In the genomic region with DNA sequence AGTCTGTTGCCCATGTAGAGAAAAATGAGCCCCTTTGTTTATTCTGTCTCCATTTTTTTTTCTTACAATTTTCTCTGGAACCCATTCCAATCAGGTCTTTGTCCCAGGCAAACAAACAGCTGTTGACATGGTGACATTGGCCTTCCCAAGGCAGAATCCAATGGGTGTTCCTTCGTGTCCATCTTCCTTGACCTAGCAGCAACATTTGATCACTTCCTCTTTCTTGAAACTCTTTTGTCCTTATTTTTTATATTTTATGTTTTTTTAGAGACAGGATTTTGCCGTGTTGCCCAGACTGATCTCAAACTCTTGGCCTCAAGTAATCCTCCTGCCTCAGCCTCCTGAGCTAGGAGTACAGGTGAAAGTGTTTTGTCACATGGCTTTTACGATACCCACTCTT, we compare ENCODE assay signal across 30 cellular contexts.
"Had no signal": no experiment of that assay in that cellular context is flagged by ENCODE, and none has a peak within 500 bp of the region (broad histone marks: within the 10 kb centered on the region; RNA-seq: fewer than 3 reads in every experiment).

No MANE protein-coding gene starts in this region.

- DNase-seq: activated CD4-positive, alpha-beta memory T cell treated with anti-CD3 and anti-CD28 coated beads for 36 hours; activated CD4-positive, alpha-beta T cell treated with anti-CD3 and anti-CD28 coated beads for 4 hours; activated CD4-positive, alpha-beta T cell treated with anti-CD3 and anti-CD28 coated beads, Interleukin-2, amount 10 ng/mL, durations not matched to agents 24 days and 14 days; activated CD4-positive, alpha-beta T cell treated with anti-CD3 and anti-CD28 coated beads, Interleukin-2, amount 50 U/mL, for 1 hour; activated CD4-positive, alpha-beta T cell treated with anti-CD3 and anti-CD28 coated beads, Interleukin-2, amount 50 U/mL, for 4 hours; activated CD4-positive, CD25-positive, alpha-beta regulatory T cell; activated CD8-positive, alpha-beta memory T cell treated with anti-CD3 and anti-CD28 coated beads, Interleukin-2, amount 50 U/mL, for 4 hours; activated CD8-positive, alpha-beta T cell treated with anti-CD3 and anti-CD28 coated beads for 36 hours; activated effector memory CD4-positive, alpha-beta T cell treated with anti-CD3 and anti-CD28 coated beads, Interleukin-2, amount 50 U/mL, for 16 hours; activated gamma-delta T cell treated with Interleukin-2 at 50 U/mL for 16 hours; activated naive CD4-positive, alpha-beta T cell; activated naive CD4-positive, alpha-beta T cell treated with anti-CD3 and anti-CD28 coated beads for 36 hours; activated naive CD4-positive, alpha-beta T cell treated with anti-CD3 and anti-CD28 coated beads, Interleukin-2, amount 50 U/mL, for 16 hours; activated naive CD8-positive, alpha-beta T cell treated with anti-CD3 and anti-CD28 coated beads for 36 hours; activated T-cell treated with anti-CD3 and anti-CD28 coated beads for 4 hours; activated T-cell treated with anti-CD3 and anti-CD28 coated beads, Interleukin-2, amount 50 U/mL, for 1 hour; activated T-cell treated with anti-CD3 and anti-CD28 coated beads, Interleukin-2, amount 50 U/mL, for 4 hours; activated T-cell treated with anti-CD3 and anti-CD28 coated beads, Interleukin-2, amount 50 U/mL, for 72 hours; adrenal gland; amniotic stem cell; central memory CD4-positive, alpha-beta T cell; T-helper 1 cell; T-helper 2 cell; T-helper 9 cell; WERI-Rb-1 had no signal

- H3K36me3 ChIP-seq: adrenal gland, ascending aorta, breast epithelium, WERI-Rb-1 had no signal

- H3K4me3 ChIP-seq: adrenal gland, ascending aorta, breast epithelium had no signal

- H3K9me3 ChIP-seq: adrenal gland, ascending aorta had no signal

- H3K27me3 ChIP-seq: adrenal gland, ascending aorta, breast epithelium had no signal

- H3K27ac ChIP-seq: adrenal gland, ascending aorta, breast epithelium, WERI-Rb-1 had no signal

- H3K4me1 ChIP-seq: adrenal gland, ascending aorta, breast epithelium had no signal

- ATAC-seq: activated CD4-positive, CD25-positive, alpha-beta regulatory T cell treated with anti-CD3 and anti-CD28 coated beads, Interleukin-2, amount 50 U/mL, for 24 hours; activated CD8-positive, alpha-beta T cell treated with anti-CD3 and anti-CD28 coated beads for 36 hours; activated T-cell treated with anti-CD3 and anti-CD28 coated beads, Interleukin-2, amount 50 U/mL, for 4 hours; activated T-cell treated with anti-CD3 and anti-CD28 coated beads, Interleukin-2, amount 50 U/mL, for 72 hours; activated T-helper 17 cell treated with anti-CD3 and anti-CD28 coated beads, Interleukin-2, amount 50 U/mL, for 72 hours; WTC11 had no signal
